ENCODE assay signal across 15 cellular contexts in genomic region chr4:26864904-26865303, GRCh38. TPM values are rescaled to one million over a fixed set of nuclear protein-coding genes. Genes with fewer than 3 reads are reported as not detected.
DNase-seq lines count a peak whose midpoint lies in the region; ATAC-seq and TF ChIP-seq lines count a peak whose summit lies in the region.
"Had no signal": no experiment of that assay in that cellular context is flagged by ENCODE, and none has a peak within 500 bp of the region (broad histone marks: within the 10 kb centered on the region; RNA-seq: fewer than 3 reads in every experiment).

No MANE protein-coding gene starts in this region.

- no peaks in the 10 kb centered on the region for H3K27me3 Mint-ChIP-seq in CD8-positive, alpha-beta T cell (ENCODE audit: low read depth)
- no peaks in the 10 kb centered on the region for H3K27me3 Mint-ChIP-seq in dendritic cell treated with granulocyte-macrophage colony-stimulating factor and Interleukin-4, amounts not matched to agents 40 ng/mL and 50 ng/mL, for 4 days

- TF ChIP-seq POLR2A in gastrocnemius medialis (IDR thresholded peaks at IDR 0.05) = no peak

- intact Hi-C loops in CD8-positive, alpha-beta T cell (cut with DNase I, micrococcal nuclease) = loop anchor here (2.0 to 10.0 kb wide), 5 partner anchors 14 to 1700 kb away; partner anchors contain the start of gene SEPSECS (in 1 of the 2)
- intact Hi-C loops in dendritic cell treated with granulocyte-macrophage colony-stimulating factor and Interleukin-4, amounts not matched to agents 40 ng/mL and 50 ng/mL, for 4 days (cut with micrococcal nuclease) = loop anchor here (2.0 to 5.0 kb wide), 4 partner anchors 20 to 142 kb away; no protein-coding TSS in a partner anchor
- intact Hi-C loops in gastrocnemius medialis (cut with DNase I; ENCODE audit: low total_unique reads) = loop anchor here (5.0 kb wide), 1 partner anchor 137 kb away; no protein-coding TSS in a partner anchor

- POLR2A ChIA-PET in CD8-positive, alpha-beta T cell (lab: Charles Lee) = interaction anchor here (0.7 kb wide), 1 partner anchor 878 kb away, joined by 3 read pairs; no protein-coding TSS in a partner anchor

- peaks cover 73% of the 10 kb centered on the region for H3K4me1 ChIP-seq in CD8-positive, alpha-beta T cell (ENCODE audit: insufficient read depth, low read length)
- peaks cover 35 to 41% of the 10 kb centered on the region in 2 donors for H3K4me1 ChIP-seq in gastrocnemius medialis

- in situ Hi-C loops in gastrocnemius medialis (cut with MboI; ENCODE audit: low sequenced_read_pairs in 4 of 4) = loop anchor here in 3 of 4 donors (25.0 kb wide), 3 partner anchors 278 to 953 kb away; partner anchors contain the start of genes SMIM20 (in 3 of the 3), RBPJ (in 2 of the 3) and TBC1D19 (in 2 of the 3)
- in situ Hi-C loops in brain microvascular endothelial cell (cut with HindIII; ENCODE audit: low pct_ligation_motif_present, low sequenced_read_pairs) = no loop called here

- no peaks in the 10 kb centered on the region for H3K36me3 ChIP-seq in CD8-positive, alpha-beta T cell (ENCODE audit: insufficient read depth, low read length)
- H3K36me3 ChIP-seq in gastrocnemius medialis = no peaks in the 10 kb centered on the region
- no peaks in the 10 kb centered on the region for H3K36me3 ChIP-seq in brain microvascular endothelial cell (replicated peaks)
- H3K36me3 ChIP-seq: gastroesophageal sphincter had no signal

- ATAC-seq in CD8-positive, alpha-beta T cell = no peak
- ATAC-seq in gastrocnemius medialis = no peak
- no peak for ATAC-seq in GM19395 (IDR thresholded peaks at IDR 0.05; ENCODE audit: unreplicated experiment)
- ATAC-seq in GM19351 (IDR thresholded peaks at IDR 0.05; ENCODE audit: unreplicated experiment) = no peak
- ATAC-seq: gastroesophageal sphincter, HCT116, SK-N-SH treated with all-trans-retinoic acid at 6 μM for 48 hours had no signal

- TF ChIP-seq CTCF in CD8-positive, alpha-beta T cell (IDR thresholded peaks at IDR 0.05) = no peak
- TF ChIP-seq CTCF in gastrocnemius medialis (IDR thresholded peaks at IDR 0.05 in 4 of 5, conservative IDR thresholded peaks at IDR 0.05 in 1 of 5) = no peak
- no peak for TF ChIP-seq CTCF in brain microvascular endothelial cell (IDR thresholded peaks at IDR 0.05; ENCODE audit: low read depth, low read length, missing control alignments)

- DNase-seq in CD8-positive, alpha-beta T cell = no peak
- DNase-seq in NOMO-1 treated with dmso at 0.1 percent for 144 hours (lab: John Stamatoyannopoulos, UW; ENCODE audit: unreplicated experiment) (peak; percentile 13), gastrocnemius medialis (no peak), brain microvascular endothelial cell (no peak)
- no peak for DNase-seq in stimulated activated CD4-positive, alpha-beta T cell treated with anti-CD3 and anti-CD28 coated beads, Interleukin-1b, Interleukin-23, amount 100 ng/mL, for 48 hours
- DNase-seq: DMS 273 treated with DMSO at 0.1 percent for 48 hours; NCI-H1694; NCI-H82; stimulated activated CD4-positive, alpha-beta T cell treated with anti-CD3 and anti-CD28 coated beads, Interleukin-4, amount 100 ng/mL, for 24 hours had no signal

- H3K4me1 Mint-ChIP-seq in CD8-positive, alpha-beta T cell (ENCODE audit: low read depth) = peaks cover 78% of the 10 kb centered on the region
- H3K4me1 Mint-ChIP-seq in dendritic cell treated with granulocyte-macrophage colony-stimulating factor and Interleukin-4, amounts not matched to agents 40 ng/mL and 50 ng/mL, for 4 days (ENCODE audit: low read depth) = peaks cover 56% of the 10 kb centered on the region

- peak overlapping the region; percentile 20 for H3K27ac Mint-ChIP-seq in CD8-positive, alpha-beta T cell
- H3K27ac Mint-ChIP-seq in dendritic cell treated with granulocyte-macrophage colony-stimulating factor and Interleukin-4, amounts not matched to agents 40 ng/mL and 50 ng/mL, for 4 days = peak overlapping the region; percentile 72

- no peak overlapping the region for H3K27ac ChIP-seq in CD8-positive, alpha-beta T cell (ENCODE audit: low read depth, low read length)
- H3K27ac ChIP-seq in gastrocnemius medialis (peak overlapping the region in 3 of 4 donors; percentile 4 to 78 (median 22)), brain microvascular endothelial cell (no peak overlapping the region)

- peaks cover 13% of the 10 kb centered on the region for H3K36me3 Mint-ChIP-seq in CD8-positive, alpha-beta T cell
- peaks cover 27% of the 10 kb centered on the region for H3K36me3 Mint-ChIP-seq in dendritic cell treated with granulocyte-macrophage colony-stimulating factor and Interleukin-4, amounts not matched to agents 40 ng/mL and 50 ng/mL, for 4 days (ENCODE audit: low read depth)

- H3K4me3 ChIP-seq in CD8-positive, alpha-beta T cell (ENCODE audit: low read depth, low read length) = peak overlapping the region; percentile 14
- H3K4me3 ChIP-seq in gastrocnemius medialis (no peak overlapping the region), brain microvascular endothelial cell (ENCODE audit: low read depth, low read length) (no peak overlapping the region)
- H3K4me3 ChIP-seq: gastroesophageal sphincter had no signal

- H3K27me3 ChIP-seq in CD8-positive, alpha-beta T cell (ENCODE audit: insufficient read depth, low read length) = no peaks in the 10 kb centered on the region
- H3K27me3 ChIP-seq in gastrocnemius medialis = no peaks in the 10 kb centered on the region
- no peaks in the 10 kb centered on the region for H3K27me3 ChIP-seq in brain microvascular endothelial cell (replicated peaks)
- H3K27me3 ChIP-seq: gastroesophageal sphincter had no signal

- CTCF ChIA-PET in CD8-positive, alpha-beta T cell (lab: Charles Lee) = interaction anchor here (1.0 kb wide), 1 partner anchor 127 kb away, joined by 3 read pairs; no protein-coding TSS in a partner anchor

- no peaks in the 10 kb centered on the region for H3K9me3 ChIP-seq in CD8-positive, alpha-beta T cell (ENCODE audit: low read length)
- no peaks in the 10 kb centered on the region for H3K9me3 ChIP-seq in gastrocnemius medialis
- H3K9me3 ChIP-seq: gastroesophageal sphincter had no signal

- H3K4me3 Mint-ChIP-seq in CD8-positive, alpha-beta T cell = peak overlapping the region; percentile 56
- peak overlapping the region; percentile 4 for H3K4me3 Mint-ChIP-seq in dendritic cell treated with granulocyte-macrophage colony-stimulating factor and Interleukin-4, amounts not matched to agents 40 ng/mL and 50 ng/mL, for 4 days

- H3K9me3 Mint-ChIP-seq in CD8-positive, alpha-beta T cell = no peaks in the 10 kb centered on the region
- H3K9me3 Mint-ChIP-seq in dendritic cell treated with granulocyte-macrophage colony-stimulating factor and Interleukin-4, amounts not matched to agents 40 ng/mL and 50 ng/mL, for 4 days = no peaks in the 10 kb centered on the region

RNA-seq across cellular contexts. Expression of gene STIM2, which starts 4.3 kb away (rescaled TPM):
- total RNA-seq in CD8-positive, alpha-beta T cell = 10 to 100 TPM; 61.1 to 67.0 TPM
- 1 to 10 TPM; 3.9 to 7.6 (median 4.9) TPM for total RNA-seq in gastrocnemius medialis

Comparison
In these comparisons a context has a peak if more than half of its experiments do, and no peak if none do; other contexts are left out.
1. H3K27ac ChIP-seq: peak in gastrocnemius medialis (3 of 4); none in CD8-positive, alpha-beta T cell (single experiment) and brain microvascular endothelial cell (single experiment).
2. RNA of gene STIM2, which starts 4.3 kb away (total RNA-seq): 61.1 to 67.0 TPM in CD8-positive, alpha-beta T cell; 3.9 to 7.6 TPM in gastrocnemius medialis; every median in the first group is over 4 times any median in the second.